Comparison of ENCODE assay signal across 2 cellular contexts in the genomic region with DNA sequence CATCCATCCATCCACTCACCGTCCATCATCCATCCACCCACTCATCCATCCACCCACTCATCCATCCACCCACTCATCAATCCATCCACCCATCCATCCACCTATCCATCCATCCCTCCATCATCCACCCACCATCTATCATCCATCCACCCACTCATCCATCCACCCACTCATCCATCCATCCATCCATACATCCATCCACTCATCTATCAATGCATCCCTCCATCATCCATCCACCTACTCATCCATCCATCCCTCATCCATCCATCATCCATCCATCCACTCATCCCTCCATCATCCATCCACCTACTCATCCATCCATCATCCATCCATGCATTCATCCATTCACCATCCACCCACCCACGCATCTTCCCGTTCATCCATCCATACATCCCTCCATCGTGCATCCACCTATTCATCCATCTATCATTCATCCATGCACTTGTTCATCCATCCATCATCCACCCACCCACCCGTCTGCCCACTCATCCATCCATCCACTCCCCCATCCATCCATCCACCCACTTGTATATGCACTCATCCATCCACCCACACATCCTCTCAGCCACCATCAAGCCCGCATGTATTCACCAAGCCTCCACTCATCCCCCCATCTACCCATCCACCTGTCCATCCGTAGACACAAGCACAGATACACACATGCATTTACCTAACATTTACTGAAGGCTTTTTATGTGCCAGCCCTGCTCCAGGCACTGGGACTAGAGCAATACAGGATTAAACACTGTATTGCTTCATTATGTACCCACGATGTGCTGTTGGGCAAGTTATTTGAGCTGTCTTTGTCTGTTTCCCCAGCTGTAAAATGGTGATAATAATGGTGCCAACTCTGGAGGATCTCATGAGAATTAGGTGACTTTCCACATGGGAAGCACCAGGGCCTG.
TF ChIP-seq lines count a peak whose summit lies in the region.

No MANE protein-coding gene starts in this region.

TF ChIP-seq in HCT116, 20 proteins besides CTCF, POLR2A, EP300 and RAD21:
- TF ChIP-seq, protein P1, sequence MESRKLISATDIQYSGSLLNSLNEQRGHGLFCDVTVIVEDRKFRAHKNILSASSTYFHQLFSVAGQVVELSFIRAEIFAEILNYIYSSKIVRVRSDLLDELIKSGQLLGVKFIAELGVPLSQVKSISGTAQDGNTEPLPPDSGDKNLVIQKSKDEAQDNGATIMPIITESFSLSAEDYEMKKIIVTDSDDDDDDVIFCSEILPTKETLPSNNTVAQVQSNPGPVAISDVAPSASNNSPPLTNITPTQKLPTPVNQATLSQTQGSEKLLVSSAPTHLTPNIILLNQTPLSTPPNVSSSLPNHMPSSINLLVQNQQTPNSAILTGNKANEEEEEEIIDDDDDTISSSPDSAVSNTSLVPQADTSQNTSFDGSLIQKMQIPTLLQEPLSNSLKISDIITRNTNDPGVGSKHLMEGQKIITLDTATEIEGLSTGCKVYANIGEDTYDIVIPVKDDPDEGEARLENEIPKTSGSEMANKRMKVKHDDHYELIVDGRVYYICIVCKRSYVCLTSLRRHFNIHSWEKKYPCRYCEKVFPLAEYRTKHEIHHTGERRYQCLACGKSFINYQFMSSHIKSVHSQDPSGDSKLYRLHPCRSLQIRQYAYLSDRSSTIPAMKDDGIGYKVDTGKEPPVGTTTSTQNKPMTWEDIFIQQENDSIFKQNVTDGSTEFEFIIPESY (IDR thresholded peaks at IDR 0.05; ENCODE audit: extremely low read depth, insufficient replicate concordance, low read length), result no peak
- TF ChIP-seq JUND (IDR thresholded peaks at IDR 0.05), result no peak

TF ChIP-seq in K562, 482 proteins besides CTCF, POLR2A, EP300 and RAD21:
- TF ChIP-seq MIER1 (IDR thresholded peaks at IDR 0.05; ENCODE audit: low read depth), result peak; percentile 43; the same call in 1 of the 2 replicates
- no peak for TF ChIP-seq SNRNP70 (optimal IDR thresholded peaks at IDR 0.05; ENCODE audit: low read depth, low read length)
- peak; percentile 5 for TF ChIP-seq MEIS2 (IDR thresholded peaks at IDR 0.05; ENCODE audit: partially characterized antibody)
- no peak for TF ChIP-seq MCM5 (IDR thresholded peaks at IDR 0.05; ENCODE audit: low read depth)
- no peak for TF ChIP-seq NFYB (IDR thresholded peaks at IDR 0.05; ENCODE audit: extremely low read depth, insufficient read length)
- 0 out of 2 replicates have a peak, but pooled peaks have one; percentile 26 for TF ChIP-seq SMARCA5 (IDR thresholded peaks at IDR 0.05)
- TF ChIP-seq ZNF133 (CRISPR knock-in tag; IDR thresholded peaks at IDR 0.05), result no peak
- TF ChIP-seq ZNF263 (CRISPR knock-in tag; IDR thresholded peaks at IDR 0.05; ENCODE audit: borderline replicate concordance), result peak; percentile 75
- peak; percentile 67 for TF ChIP-seq POLR2B (IDR thresholded peaks at IDR 0.05; ENCODE audit: low read depth, partially characterized antibody)
- TF ChIP-seq EGR1 (conservative IDR thresholded peaks at IDR 0.05), result peak; percentile 95
- peak; percentile 59 for TF ChIP-seq SUPT5H (IDR thresholded peaks at IDR 0.05)
- TF ChIP-seq PML (IDR thresholded peaks at IDR 0.05; ENCODE audit: low read length), result no peak
- 0 out of 2 replicates have a peak, but pooled peaks have one; percentile 42 for TF ChIP-seq HLTF (IDR thresholded peaks at IDR 0.05)
- peak; percentile 27; the same call in 1 of the 2 replicates for TF ChIP-seq CC2D1A (IDR thresholded peaks at IDR 0.05)
- TF ChIP-seq EHMT2 (IDR thresholded peaks at IDR 0.05), result peak; percentile 75
- TF ChIP-seq, protein P2, sequence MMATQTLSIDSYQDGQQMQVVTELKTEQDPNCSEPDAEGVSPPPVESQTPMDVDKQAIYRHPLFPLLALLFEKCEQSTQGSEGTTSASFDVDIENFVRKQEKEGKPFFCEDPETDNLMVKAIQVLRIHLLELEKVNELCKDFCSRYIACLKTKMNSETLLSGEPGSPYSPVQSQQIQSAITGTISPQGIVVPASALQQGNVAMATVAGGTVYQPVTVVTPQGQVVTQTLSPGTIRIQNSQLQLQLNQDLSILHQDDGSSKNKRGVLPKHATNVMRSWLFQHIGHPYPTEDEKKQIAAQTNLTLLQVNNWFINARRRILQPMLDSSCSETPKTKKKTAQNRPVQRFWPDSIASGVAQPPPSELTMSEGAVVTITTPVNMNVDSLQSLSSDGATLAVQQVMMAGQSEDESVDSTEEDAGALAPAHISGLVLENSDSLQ (IDR thresholded peaks at IDR 0.05), result peak; percentile 45; the same call in 1 of the 2 replicates
- no peak for TF ChIP-seq ZNF124 (CRISPR knock-in tag; IDR thresholded peaks at IDR 0.05)
- TF ChIP-seq, protein P3, sequence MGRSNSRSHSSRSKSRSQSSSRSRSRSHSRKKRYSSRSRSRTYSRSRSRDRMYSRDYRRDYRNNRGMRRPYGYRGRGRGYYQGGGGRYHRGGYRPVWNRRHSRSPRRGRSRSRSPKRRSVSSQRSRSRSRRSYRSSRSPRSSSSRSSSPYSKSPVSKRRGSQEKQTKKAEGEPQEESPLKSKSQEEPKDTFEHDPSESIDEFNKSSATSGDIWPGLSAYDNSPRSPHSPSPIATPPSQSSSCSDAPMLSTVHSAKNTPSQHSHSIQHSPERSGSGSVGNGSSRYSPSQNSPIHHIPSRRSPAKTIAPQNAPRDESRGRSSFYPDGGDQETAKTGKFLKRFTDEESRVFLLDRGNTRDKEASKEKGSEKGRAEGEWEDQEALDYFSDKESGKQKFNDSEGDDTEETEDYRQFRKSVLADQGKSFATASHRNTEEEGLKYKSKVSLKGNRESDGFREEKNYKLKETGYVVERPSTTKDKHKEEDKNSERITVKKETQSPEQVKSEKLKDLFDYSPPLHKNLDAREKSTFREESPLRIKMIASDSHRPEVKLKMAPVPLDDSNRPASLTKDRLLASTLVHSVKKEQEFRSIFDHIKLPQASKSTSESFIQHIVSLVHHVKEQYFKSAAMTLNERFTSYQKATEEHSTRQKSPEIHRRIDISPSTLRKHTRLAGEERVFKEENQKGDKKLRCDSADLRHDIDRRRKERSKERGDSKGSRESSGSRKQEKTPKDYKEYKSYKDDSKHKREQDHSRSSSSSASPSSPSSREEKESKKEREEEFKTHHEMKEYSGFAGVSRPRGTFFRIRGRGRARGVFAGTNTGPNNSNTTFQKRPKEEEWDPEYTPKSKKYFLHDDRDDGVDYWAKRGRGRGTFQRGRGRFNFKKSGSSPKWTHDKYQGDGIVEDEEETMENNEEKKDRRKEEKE (IDR thresholded peaks at IDR 0.05; ENCODE audit: borderline replicate concordance in 1 of 2, control insufficient read depth in 1 of 2, low read depth in 2 of 2, low read length in 1 of 2), result peak in 1 of 2 experiments; percentile 88; a peak in 2 of 4 replicates
- TF ChIP-seq LARP7 (IDR thresholded peaks at IDR 0.05), result 0 out of 2 replicates have a peak, but pooled peaks have one; percentile 64
- TF ChIP-seq KDM1A (IDR thresholded peaks at IDR 0.05), result peak; percentile 84 to 88
- TF ChIP-seq, protein P4, sequence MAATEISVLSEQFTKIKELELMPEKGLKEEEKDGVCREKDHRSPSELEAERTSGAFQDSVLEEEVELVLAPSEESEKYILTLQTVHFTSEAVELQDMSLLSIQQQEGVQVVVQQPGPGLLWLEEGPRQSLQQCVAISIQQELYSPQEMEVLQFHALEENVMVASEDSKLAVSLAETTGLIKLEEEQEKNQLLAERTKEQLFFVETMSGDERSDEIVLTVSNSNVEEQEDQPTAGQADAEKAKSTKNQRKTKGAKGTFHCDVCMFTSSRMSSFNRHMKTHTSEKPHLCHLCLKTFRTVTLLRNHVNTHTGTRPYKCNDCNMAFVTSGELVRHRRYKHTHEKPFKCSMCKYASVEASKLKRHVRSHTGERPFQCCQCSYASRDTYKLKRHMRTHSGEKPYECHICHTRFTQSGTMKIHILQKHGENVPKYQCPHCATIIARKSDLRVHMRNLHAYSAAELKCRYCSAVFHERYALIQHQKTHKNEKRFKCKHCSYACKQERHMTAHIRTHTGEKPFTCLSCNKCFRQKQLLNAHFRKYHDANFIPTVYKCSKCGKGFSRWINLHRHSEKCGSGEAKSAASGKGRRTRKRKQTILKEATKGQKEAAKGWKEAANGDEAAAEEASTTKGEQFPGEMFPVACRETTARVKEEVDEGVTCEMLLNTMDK (IDR thresholded peaks at IDR 0.05; ENCODE audit: borderline replicate concordance, insufficient read depth, low read depth, low read length, poor library complexity, severe bottlenecking), result no peak
- peak; percentile 58 for TF ChIP-seq ARHGAP35 (IDR thresholded peaks at IDR 0.05; ENCODE audit: partially characterized antibody)
- TF ChIP-seq HDAC1 (IDR thresholded peaks at IDR 0.05), result peak in 1 of 2 experiments; percentile 82; a peak in 2 of 4 replicates
- peak in 1 of 2 experiments; percentile 33; a peak in 1 of 4 replicates for TF ChIP-seq TRIM24 (IDR thresholded peaks at IDR 0.05)
- peak; percentile 57; the same call in 1 of the 2 replicates for TF ChIP-seq CTBP1 (IDR thresholded peaks at IDR 0.05; ENCODE audit: borderline replicate concordance)
